In genomic region chr1:8571200-8571984, GRCh38 we compare ENCODE assay signal across 8 cellular contexts.
DNase-seq lines count a peak whose midpoint lies in the region; ATAC-seq and TF ChIP-seq lines count a peak whose summit lies in the region.

No MANE protein-coding gene starts in this region.

- DNase-seq in DND-41: no peak
- DNase-seq in fibroblast of gingiva (ENCODE audit: low read depth): peak; percentile 46
- DNase-seq in progenitor cell of endocrine pancreas (ENCODE audit: low spot score, unreplicated experiment): peak; percentile 22
- no peak for DNase-seq in OCI-M2 (lab: John Stamatoyannopoulos, UW; ENCODE audit: unreplicated experiment)
- no peak for DNase-seq in DMS79 treated with DMSO at 0.1 percent for 48 hours (lab: John Stamatoyannopoulos, UW)
- DNase-seq in left colon: no peak

- no peaks in the 10 kb centered on the region for H3K9me3 Mint-ChIP-seq in progenitor cell of endocrine pancreas (ENCODE audit: low read depth)

- no peak overlapping the region for H3K4me2 ChIP-seq in DND-41 (ENCODE audit: insufficient read depth, low read length)
- H3K4me2 ChIP-seq in OCI-LY1 (ENCODE audit: low read length): no peak overlapping the region

- no peak overlapping the region for H3K4me3 ChIP-seq in DND-41 (ENCODE audit: low read depth in 1 of 2, low read length in 2 of 2)
- no peak overlapping the region for H3K4me3 ChIP-seq in OCI-LY1 (ENCODE audit: low read depth, low read length, poor library complexity, severe bottlenecking)

- intact Hi-C loops in left colon (cut with DNase I, micrococcal nuclease): no loop called here

- H3K36me3 ChIP-seq in DND-41 (ENCODE audit: insufficient read depth, low read length) (no peaks in the 10 kb centered on the region), OCI-LY1 (ENCODE audit: insufficient read depth, low read length) (no peaks in the 10 kb centered on the region)

- H3K9me2 ChIP-seq in OCI-LY1 (ENCODE audit: low read depth, low read length): no peaks in the 10 kb centered on the region

- ATAC-seq in DND-41 (ENCODE audit: insufficient read depth, low read depth) (no peak), GM18519 (IDR thresholded peaks at IDR 0.05; ENCODE audit: low FRiP score, unreplicated experiment) (no peak), left colon (no peak)

- H2AFZ ChIP-seq in DND-41 (ENCODE audit: low read depth, low read length) (no peak overlapping the region), OCI-LY1 (ENCODE audit: low read length) (no peak overlapping the region)

- H3K4me3 Mint-ChIP-seq in progenitor cell of endocrine pancreas (ENCODE audit: low read depth): peak overlapping the region; percentile 23

- TF ChIP-seq CTCF in DND-41 (IDR thresholded peaks at IDR 0.05; ENCODE audit: borderline replicate concordance, extremely low read depth, low read length, poor library complexity, severe bottlenecking) (peak; percentile 43), OCI-LY1 (IDR thresholded peaks at IDR 0.05; ENCODE audit: low read length) (peak; percentile 74), progenitor cell of endocrine pancreas (IDR thresholded peaks at IDR 0.05; ENCODE audit: unreplicated experiment) (peak; percentile 44)

- H3K4me1 Mint-ChIP-seq in progenitor cell of endocrine pancreas (ENCODE audit: low read depth): peaks cover 62% of the 10 kb centered on the region

- no peaks in the 10 kb centered on the region for H3K79me2 ChIP-seq in DND-41 (ENCODE audit: insufficient read depth, low read length)
- no peaks in the 10 kb centered on the region for H3K79me2 ChIP-seq in OCI-LY1 (ENCODE audit: insufficient read depth, low read length)

- H3K9ac ChIP-seq in DND-41 (ENCODE audit: low read depth, low read length) (no peak overlapping the region), OCI-LY1 (ENCODE audit: low read length) (no peak overlapping the region)

- H4K20me1 ChIP-seq in DND-41 (ENCODE audit: insufficient read depth, low read length) (no peaks in the 10 kb centered on the region), OCI-LY1 (ENCODE audit: insufficient read depth, low read length) (no peaks in the 10 kb centered on the region)

- H3K27ac Mint-ChIP-seq in progenitor cell of endocrine pancreas: peak overlapping the region; percentile 88

- 0 out of 2 replicates have a peak, but pooled peaks cover 4% of the 10 kb centered on the region for H3F3A ChIP-seq in OCI-LY1 (ENCODE audit: insufficient read depth, low read length)

- H3K36me3 Mint-ChIP-seq in progenitor cell of endocrine pancreas (ENCODE audit: insufficient read depth): peaks cover 6% of the 10 kb centered on the region

- H3K4me1 ChIP-seq in DND-41 (ENCODE audit: insufficient read depth, low read length) (no peaks in the 10 kb centered on the region), OCI-LY1 (ENCODE audit: insufficient read depth, low read length, severe bottlenecking) (peaks cover 13% of the 10 kb centered on the region)

- H3K27ac ChIP-seq in DND-41 (ENCODE audit: low read length): no peak overlapping the region
- no peak overlapping the region for H3K27ac ChIP-seq in OCI-LY1 (ENCODE audit: low read depth, low read length, poor library complexity, severe bottlenecking)

- no peaks in the 10 kb centered on the region for H3K9me3 ChIP-seq in DND-41 (ENCODE audit: insufficient read depth, low read length, severe bottlenecking)
- no peaks in the 10 kb centered on the region for H3K9me3 ChIP-seq in OCI-LY1 (ENCODE audit: low read length)

- H3K27me3 ChIP-seq in DND-41 (ENCODE audit: insufficient read depth, low read length, poor library complexity): no peaks in the 10 kb centered on the region
- no peaks in the 10 kb centered on the region for H3K27me3 ChIP-seq in OCI-LY1 (ENCODE audit: insufficient read depth, low read length)

- no peaks in the 10 kb centered on the region for H3K27me3 Mint-ChIP-seq in progenitor cell of endocrine pancreas

Comparison
In these comparisons a context has a peak if more than half of its experiments do, and no peak if none do; other contexts are left out.
1. DNase-seq: peak in fibroblast of gingiva (single experiment) and progenitor cell of endocrine pancreas (single experiment); none in DND-41 (single experiment), OCI-M2 (single experiment), DMS79 treated with DMSO at 0.1 percent for 48 hours (single experiment) and left colon (0 of 2).
2. Peak in every context shown above with its lines, with median percentiles within 50 percentile points of each other: CTCF ChIP-seq.